ENCODE assay signal across 14 cellular contexts in genomic region chr11:128501008-128501407, GRCh38.
DNase-seq lines count a peak whose midpoint lies in the region; TF ChIP-seq lines count a peak whose summit lies in the region.
"Had no signal": no experiment of that assay in that cellular context is flagged by ENCODE, and none has a peak within 500 bp of the region (broad histone marks: within the 10 kb centered on the region; RNA-seq: fewer than 3 reads in every experiment).

No MANE protein-coding gene starts in this region.

- intact Hi-C loops in activated T-helper 2 cell treated with anti-CD3 and anti-CD28 coated beads, Interferon-gamma antibody, Interleukin-2, Interleukin-4, amounts not matched to agents 10 μg/mL and 5 μg/mL and 100 μg/mL, durations not matched to agents 14 hours and 24 hours and 36 hours (cut with micrococcal nuclease): no loop called here

- H3K9me3 Mint-ChIP-seq in activated naive CD4-positive, alpha-beta T cell treated with anti-CD3 and anti-CD28 coated beads, Interleukin-2, amount 50 U/mL, for 24 hours: no peaks in the 10 kb centered on the region
- H3K9me3 Mint-ChIP-seq in activated T-helper 2 cell treated with anti-CD3 and anti-CD28 coated beads, Interferon-gamma antibody, Interleukin-2, Interleukin-4, amounts not matched to agents 10 μg/mL and 5 μg/mL and 100 μg/mL, durations not matched to agents 14 hours and 24 hours and 36 hours: no peaks in the 10 kb centered on the region
- H3K9me3 Mint-ChIP-seq in type B pancreatic cell: peaks cover under 1% of the 10 kb centered on the region

- H3K9me3 ChIP-seq in mucosa of rectum (ENCODE audit: control insufficient read depth in 2 of 2, low read length in 2 of 2): no peaks in the 10 kb centered on the region
- H3K9me3 ChIP-seq: right atrium auricular region had no signal

- H3K27me3 ChIP-seq in mucosa of rectum (ENCODE audit: control insufficient read depth in 2 of 2, insufficient read depth in 2 of 2, low read length in 2 of 2): no peaks in the 10 kb centered on the region
- H3K27me3 ChIP-seq: right atrium auricular region had no signal

- no peak overlapping the region for H3K4me3 ChIP-seq in mucosa of rectum (ENCODE audit: low read length in 2 of 2)
- H3K4me3 ChIP-seq: right atrium auricular region had no signal

- H3K4me1 ChIP-seq in mucosa of rectum (ENCODE audit: control insufficient read depth in 2 of 2, insufficient read depth in 2 of 2, low read length in 2 of 2): peaks cover 67% of the 10 kb centered on the region in 2 donors

- H3K9ac ChIP-seq in mucosa of rectum (ENCODE audit: low read depth in 1 of 2, low read length in 2 of 2): no peak overlapping the region

- no peak for TF ChIP-seq CTCF in type B pancreatic cell (conservative IDR thresholded peaks at IDR 0.05)

- H3K27me3 Mint-ChIP-seq in activated naive CD4-positive, alpha-beta T cell treated with anti-CD3 and anti-CD28 coated beads, Interleukin-2, amount 50 U/mL, for 24 hours: no peaks in the 10 kb centered on the region
- H3K27me3 Mint-ChIP-seq in activated T-helper 2 cell treated with anti-CD3 and anti-CD28 coated beads, Interferon-gamma antibody, Interleukin-2, Interleukin-4, amounts not matched to agents 10 μg/mL and 5 μg/mL and 100 μg/mL, durations not matched to agents 14 hours and 24 hours and 36 hours (ENCODE audit: low read depth): no peaks in the 10 kb centered on the region
- peaks cover 4% of the 10 kb centered on the region for H3K27me3 Mint-ChIP-seq in type B pancreatic cell

- H3K4me1 Mint-ChIP-seq in activated naive CD4-positive, alpha-beta T cell treated with anti-CD3 and anti-CD28 coated beads, Interleukin-2, amount 50 U/mL, for 24 hours: peaks cover 98% of the 10 kb centered on the region
- peaks cover 95% of the 10 kb centered on the region for H3K4me1 Mint-ChIP-seq in activated T-helper 2 cell treated with anti-CD3 and anti-CD28 coated beads, Interferon-gamma antibody, Interleukin-2, Interleukin-4, amounts not matched to agents 10 μg/mL and 5 μg/mL and 100 μg/mL, durations not matched to agents 14 hours and 24 hours and 36 hours (ENCODE audit: low read depth)
- H3K4me1 Mint-ChIP-seq in type B pancreatic cell (ENCODE audit: unreplicated experiment): peaks cover 66% of the 10 kb centered on the region

- no peaks in the 10 kb centered on the region for H3K36me3 ChIP-seq in mucosa of rectum (ENCODE audit: control insufficient read depth in 2 of 2, insufficient read depth in 2 of 2, low read length in 2 of 2)
- H3K36me3 ChIP-seq: right atrium auricular region had no signal

- DNase-seq in activated naive CD4-positive, alpha-beta T cell treated with anti-CD3 and anti-CD28 coated beads, Interleukin-2, amount 50 U/mL, for 16 hours: no peak
- DNase-seq in activated T-helper 2 cell treated with anti-CD3 and anti-CD28 coated beads, Interferon-gamma antibody, Interleukin-2, Interleukin-4, amounts not matched to agents 10 μg/mL and 5 μg/mL and 100 μg/mL, durations not matched to agents 14 hours and 24 hours and 36 hours (ENCODE audit: low spot score): no peak
- DNase-seq in type B pancreatic cell (ENCODE audit: extremely low spot score, unreplicated experiment) (no peak), NCI-H446 (lab: John Stamatoyannopoulos, UW) (no peak), pons (ENCODE audit: low spot score) (no peak)
- DNase-seq in stimulated activated CD4-positive, alpha-beta T cell treated with anti-CD3 and anti-CD28 coated beads, Interleukin-4, amount 100 ng/mL, for 24 hours: no peak
- DNase-seq: AML-193, left colon, NCI-H1436 treated with DMSO at 0.1 percent for 48 hours had no signal

- peak overlapping the region; percentile 2 to 69 for H3K27ac ChIP-seq in mucosa of rectum (ENCODE audit: low read depth in 2 of 2, low read length in 2 of 2)
- H3K27ac ChIP-seq: HL-60 had no signal

- peak overlapping the region; percentile 98 for H3K27ac Mint-ChIP-seq in activated naive CD4-positive, alpha-beta T cell treated with anti-CD3 and anti-CD28 coated beads, Interleukin-2, amount 50 U/mL, for 24 hours
- H3K27ac Mint-ChIP-seq in activated T-helper 2 cell treated with anti-CD3 and anti-CD28 coated beads, Interferon-gamma antibody, Interleukin-2, Interleukin-4, amounts not matched to agents 10 μg/mL and 5 μg/mL and 100 μg/mL, durations not matched to agents 14 hours and 24 hours and 36 hours: peak overlapping the region; percentile 96
- H3K27ac Mint-ChIP-seq in type B pancreatic cell: no peak overlapping the region
- H3K27ac Mint-ChIP-seq: brain had no signal

- peak overlapping the region; percentile 88 for H3K4me3 Mint-ChIP-seq in activated naive CD4-positive, alpha-beta T cell treated with anti-CD3 and anti-CD28 coated beads, Interleukin-2, amount 50 U/mL, for 24 hours
- H3K4me3 Mint-ChIP-seq in activated T-helper 2 cell treated with anti-CD3 and anti-CD28 coated beads, Interferon-gamma antibody, Interleukin-2, Interleukin-4, amounts not matched to agents 10 μg/mL and 5 μg/mL and 100 μg/mL, durations not matched to agents 14 hours and 24 hours and 36 hours (ENCODE audit: low read depth): peak overlapping the region; percentile 83
- H3K4me3 Mint-ChIP-seq in type B pancreatic cell: peak overlapping the region; percentile 65
- H3K4me3 Mint-ChIP-seq: brain had no signal

- H3K36me3 Mint-ChIP-seq in activated naive CD4-positive, alpha-beta T cell treated with anti-CD3 and anti-CD28 coated beads, Interleukin-2, amount 50 U/mL, for 24 hours: peaks cover 7% of the 10 kb centered on the region
- peaks cover 81% of the 10 kb centered on the region for H3K36me3 Mint-ChIP-seq in activated T-helper 2 cell treated with anti-CD3 and anti-CD28 coated beads, Interferon-gamma antibody, Interleukin-2, Interleukin-4, amounts not matched to agents 10 μg/mL and 5 μg/mL and 100 μg/mL, durations not matched to agents 14 hours and 24 hours and 36 hours (ENCODE audit: low read depth)
- H3K36me3 Mint-ChIP-seq in type B pancreatic cell: peaks cover 8% of the 10 kb centered on the region
- H3K36me3 Mint-ChIP-seq: brain had no signal
